In genomic region chr1:46394872-46395465, GRCh38 we compare ENCODE assay signal across 7 cellular contexts. TPM values are rescaled to one million over a fixed set of nuclear protein-coding genes. Genes with fewer than 3 reads are reported as not detected.
DNase-seq lines count a peak whose midpoint lies in the region; ATAC-seq and TF ChIP-seq lines count a peak whose summit lies in the region.

No MANE protein-coding gene starts in this region.

- H3K27ac ChIP-seq in mesenchymal stem cell (ENCODE audit: low read length, poor library complexity, severe bottlenecking) (no peak overlapping the region), suprapubic skin (no peak overlapping the region)

- H3K9ac ChIP-seq in mesenchymal stem cell (ENCODE audit: low read length) = peak overlapping the region; percentile 20

- H3K4me1 Mint-ChIP-seq in chondrocyte (ENCODE audit: low read depth) = peaks cover 22% of the 10 kb centered on the region
- H3K4me1 Mint-ChIP-seq in HFFc6 (ENCODE audit: low read depth) = no peaks in the 10 kb centered on the region

- H2BK12ac ChIP-seq in mesenchymal stem cell (ENCODE audit: low read length in 2 of 2) = no peak overlapping the region

- no peak overlapping the region for H3K23ac ChIP-seq in mesenchymal stem cell (ENCODE audit: low read length in 2 of 2)

- WGBS in mesenchymal stem cell = 42% methylated on average over 17 of the region's 17 CpGs
- WGBS in suprapubic skin = 22% methylated on average over 12 of the region's 17 CpGs

- H3K4me1 ChIP-seq in mesenchymal stem cell (ENCODE audit: control insufficient read depth, insufficient read depth, low read depth, low read length) = peaks cover 9% of the 10 kb centered on the region
- peaks cover 33% of the 10 kb centered on the region for H3K4me1 ChIP-seq in suprapubic skin

- H2BK15ac ChIP-seq in mesenchymal stem cell (ENCODE audit: low read depth, poor library complexity, severe bottlenecking) = no peak overlapping the region

- no peak for TF ChIP-seq POLR2A in suprapubic skin (IDR thresholded peaks at IDR 0.05)

- no peak overlapping the region for H2BK5ac ChIP-seq in mesenchymal stem cell (ENCODE audit: low read depth, low read length, poor library complexity, severe bottlenecking)

- H4K91ac ChIP-seq in mesenchymal stem cell (ENCODE audit: low read length) = no peak overlapping the region

- no peaks in the 10 kb centered on the region for H3K79me1 ChIP-seq in mesenchymal stem cell (replicated peaks; ENCODE audit: low read length, poor library complexity, severe bottlenecking)

- H3K27me3 Mint-ChIP-seq in chondrocyte (ENCODE audit: low read depth) (peaks cover 10% of the 10 kb centered on the region), HFFc6 (ENCODE audit: insufficient read depth) (peaks cover 59% of the 10 kb centered on the region)

- no peak for TF ChIP-seq EP300 in suprapubic skin (IDR thresholded peaks at IDR 0.05)

- peak overlapping the region; percentile 85 for H3K4me3 Mint-ChIP-seq in chondrocyte (ENCODE audit: unreplicated experiment)
- H3K4me3 Mint-ChIP-seq in HFFc6 = no peak overlapping the region

- H3K36me3 ChIP-seq in MG63 (no peaks in the 10 kb centered on the region; the same call in 1 of the 2 replicates), mesenchymal stem cell (ENCODE audit: control insufficient read depth in 1 of 2, insufficient read depth in 2 of 2, low read depth in 1 of 2, low read length in 2 of 2) (no peaks in the 10 kb centered on the region), suprapubic skin (no peaks in the 10 kb centered on the region)

- H3K27ac Mint-ChIP-seq in chondrocyte (ENCODE audit: unreplicated experiment) = no peak overlapping the region
- H3K27ac Mint-ChIP-seq in HFFc6 = no peak overlapping the region

- POLR2A ChIA-PET in HEK293T (lab: Yijun Ruan, JAX) = no interaction called here

- CTCF ChIA-PET in HEK293T (lab: Yijun Ruan, JAX) = no interaction called here

- no peak overlapping the region for H3K14ac ChIP-seq in mesenchymal stem cell (ENCODE audit: low read length in 2 of 2)

- H3K36me3 Mint-ChIP-seq in chondrocyte (ENCODE audit: low read depth) (peaks cover 3% of the 10 kb centered on the region), HFFc6 (ENCODE audit: low read depth) (peaks cover 18% of the 10 kb centered on the region)

- H3K9me3 ChIP-seq in MG63 (peaks cover 4% of the 10 kb centered on the region; the same call in 1 of the 2 replicates), mesenchymal stem cell (ENCODE audit: control insufficient read depth, low read length) (peaks cover 22% of the 10 kb centered on the region), suprapubic skin (peaks cover 3% of the 10 kb centered on the region)

- H3K27me3 ChIP-seq in MG63 = no peaks in the 10 kb centered on the region
- peaks cover 38 to 44% of the 10 kb centered on the region in 2 experiments for H3K27me3 ChIP-seq in mesenchymal stem cell (ENCODE audit: control insufficient read depth in 1 of 2, insufficient read depth in 1 of 2, low read length in 2 of 2)
- no peaks in the 10 kb centered on the region for H3K27me3 ChIP-seq in suprapubic skin

- no peak for ATAC-seq in HG02970 (IDR thresholded peaks at IDR 0.05; ENCODE audit: low FRiP score, unreplicated experiment)

- H3K18ac ChIP-seq in mesenchymal stem cell (ENCODE audit: low read depth in 1 of 2, low read length in 2 of 2) = no peak overlapping the region

- H3K9me3 Mint-ChIP-seq in chondrocyte (ENCODE audit: low read depth) = no peaks in the 10 kb centered on the region
- H3K9me3 Mint-ChIP-seq in HFFc6 = peaks cover 27% of the 10 kb centered on the region

- H2AFZ ChIP-seq in mesenchymal stem cell (ENCODE audit: low read depth, low read length) = no peak overlapping the region

- no peak overlapping the region for H2BK120ac ChIP-seq in mesenchymal stem cell (ENCODE audit: low read depth, low read length)

- H4K8ac ChIP-seq in mesenchymal stem cell (ENCODE audit: low read length) = no peak overlapping the region

- DNase-seq in MG63 (peak; percentile 39), chondrocyte (ENCODE audit: low spot score) (no peak), mesenchymal stem cell (no peak), suprapubic skin (ENCODE audit: low spot score in 2 of 2) (no peak), HFFc6 (no peak), HEK293T (ENCODE audit: extremely low spot score) (no peak)

- TF ChIP-seq CTCF in chondrocyte (IDR thresholded peaks at IDR 0.05) = no peak
- no peak for TF ChIP-seq CTCF in suprapubic skin (IDR thresholded peaks at IDR 0.05)
- TF ChIP-seq CTCF in HFFc6 (IDR thresholded peaks at IDR 0.05) = no peak

- no peak overlapping the region for H2AK5ac ChIP-seq in mesenchymal stem cell (ENCODE audit: low read length, severe bottlenecking)

- H3K4me3 ChIP-seq in MG63 = no peak overlapping the region
- peak overlapping the region in 1 of 2 experiments; percentile 61 for H3K4me3 ChIP-seq in mesenchymal stem cell (ENCODE audit: insufficient read depth in 1 of 2, low read depth in 1 of 2, low read length in 2 of 2)
- H3K4me3 ChIP-seq in suprapubic skin = peak overlapping the region; percentile 61

- no peak overlapping the region for H3K4me2 ChIP-seq in mesenchymal stem cell (ENCODE audit: low read length, poor library complexity, severe bottlenecking)

- H3K4ac ChIP-seq in mesenchymal stem cell (ENCODE audit: low read depth in 1 of 2, low read length in 2 of 2) = no peak overlapping the region

TF ChIP-seq in HEK293T, 16 proteins besides CTCF, POLR2A, EP300 and RAD21:
- no peak for TF ChIP-seq TARDBP (IDR thresholded peaks at IDR 0.05)
- no peak for TF ChIP-seq ZNF384 (IDR thresholded peaks at IDR 0.05)
- TF ChIP-seq HDGF (IDR thresholded peaks at IDR 0.05; ENCODE audit: borderline replicate concordance) = no peak
- no peak for TF ChIP-seq ARNT (IDR thresholded peaks at IDR 0.05)
- no peak for TF ChIP-seq FOXM1 (IDR thresholded peaks at IDR 0.05; ENCODE audit: borderline replicate concordance)
- no peak for TF ChIP-seq L3MBTL2 (conservative IDR thresholded peaks at IDR 0.05)
- no peak for TF ChIP-seq NFRKB (IDR thresholded peaks at IDR 0.05)
- TF ChIP-seq LEF1 (IDR thresholded peaks at IDR 0.05; ENCODE audit: borderline replicate concordance) = no peak
- no peak for TF ChIP-seq BHLHE40 (IDR thresholded peaks at IDR 0.05; ENCODE audit: borderline replicate concordance)
- no peak for TF ChIP-seq FOXA1 (IDR thresholded peaks at IDR 0.05)
- no peak for TF ChIP-seq PKNOX1 (IDR thresholded peaks at IDR 0.05)
- no peak for TF ChIP-seq SP1 (IDR thresholded peaks at IDR 0.05)
- no peak for TF ChIP-seq FOXK2 (IDR thresholded peaks at IDR 0.05)
- no peak for TF ChIP-seq CTBP1 (IDR thresholded peaks at IDR 0.05; ENCODE audit: borderline replicate concordance)
- no peak for TF ChIP-seq SUZ12 (IDR thresholded peaks at IDR 0.05)
- TF ChIP-seq ELF4 (IDR thresholded peaks at IDR 0.05) = no peak
TF ChIP-seq in HEK293T: peak in this region for 0.

RNA-seq across cellular contexts. Expression of gene FAAH, which starts 0.9 kb away (rescaled TPM):
- 0.16 and 1.4 TPM in 2 replicates for total RNA-seq in MG63 (2014; rRNA removed; shearing (Covaris generic); ENCODE audit: low replicate concordance)
- total RNA-seq in chondrocyte (7.0 to 15.0 TPM (median 14.1 TPM) in 3 replicates), suprapubic skin (10 to 100 TPM; 18.1 to 50.5 (median 27.7) TPM)
- 0.48 TPM for polyA plus RNA-seq in mesenchymal stem cell (2013, experiment 1 of 2)
- polyA plus RNA-seq in mesenchymal stem cell (2013, experiment 2 of 2) = 0.58 TPM
- under 1 TPM; 0.17 to 0.75 (median 0.21) TPM for total RNA-seq in HFFc6 (2021; fragmentation: NEBNext Ultra II Directional; extraction: Animal tissue kit (Norgen Biotek cat#: 25700))

RNA-seq across cellular contexts. Expression of gene NSUN4, which starts 54.4 kb away (rescaled TPM):
- total RNA-seq in MG63 (2014; rRNA removed; shearing (Covaris generic); ENCODE audit: low replicate concordance) = 7.7 and 16.7 TPM in 2 replicates
- 21.2 to 23.5 TPM (median 23.4 TPM) in 3 replicates for total RNA-seq in chondrocyte
- polyA plus RNA-seq in mesenchymal stem cell (2013, experiment 1 of 2) = 12.0 TPM
- polyA plus RNA-seq in mesenchymal stem cell (2013, experiment 2 of 2) = 13.8 TPM
- 10 to 100 TPM; 21.3 to 27.5 (median 24.3) TPM for total RNA-seq in suprapubic skin
- total RNA-seq in HFFc6 (2021; fragmentation: NEBNext Ultra II Directional; extraction: Animal tissue kit (Norgen Biotek cat#: 25700)) = 10 to 100 TPM; 14.8 to 17.2 (median 16.7) TPM
